ENCODE assay signal across 25 cellular contexts in genomic region chr7:110544199-110544598, GRCh38.
DNase-seq lines count a peak whose midpoint lies in the region; FAIRE-seq and TF ChIP-seq lines count a peak whose summit lies in the region.
"Had no signal": no experiment of that assay in that cellular context is flagged by ENCODE, and none has a peak within 500 bp of the region (broad histone marks: within the 10 kb centered on the region; RNA-seq: fewer than 3 reads in every experiment).

No MANE protein-coding gene starts in this region.

- H3K27ac Mint-ChIP-seq in astrocyte (ENCODE audit: unreplicated experiment) (no peak overlapping the region), glutamatergic neuron (ENCODE audit: unreplicated experiment) (no peak overlapping the region)
- H3K27ac Mint-ChIP-seq: CD8-positive, alpha-beta T cell had no signal

- no peak overlapping the region for H2AFZ ChIP-seq in astrocyte (ENCODE audit: low read depth, low read length)
- H2AFZ ChIP-seq: GM23248, PC-9 had no signal

- H3K9me3 ChIP-seq in astrocyte (ENCODE audit: insufficient read depth, low read depth, low read length) = no peaks in the 10 kb centered on the region
- H3K9me3 ChIP-seq: Caco-2 had no signal

- CTCF ChIA-PET in BJ (lab: Yijun Ruan, JAX) = no interaction called here

- no peak overlapping the region for H3K27ac ChIP-seq in astrocyte (ENCODE audit: low read depth, low read length)
- H3K27ac ChIP-seq: C4-2B, GM23248, PC-9 had no signal

- 0 out of 2 replicates have a peak, but pooled peaks have one; percentile 7 for TF ChIP-seq CTCF in BJ (IDR thresholded peaks at IDR 0.05; ENCODE audit: insufficient read depth, low read depth, low read length)
- no peak for TF ChIP-seq CTCF in astrocyte (IDR thresholded peaks at IDR 0.05; ENCODE audit: insufficient read depth, low read depth, low read length)
- no peak for TF ChIP-seq CTCF in glutamatergic neuron (IDR thresholded peaks at IDR 0.05; ENCODE audit: partially characterized antibody, unreplicated experiment)

- H3K9me3 Mint-ChIP-seq in astrocyte (ENCODE audit: unreplicated experiment) = no peaks in the 10 kb centered on the region
- H3K9me3 Mint-ChIP-seq in glutamatergic neuron (ENCODE audit: unreplicated experiment) = no peaks in the 10 kb centered on the region
- H3K9me3 Mint-ChIP-seq: CD8-positive, alpha-beta T cell had no signal

- H3K36me3 Mint-ChIP-seq in astrocyte (ENCODE audit: low read depth, unreplicated experiment) (no peaks in the 10 kb centered on the region), glutamatergic neuron (ENCODE audit: unreplicated experiment) (no peaks in the 10 kb centered on the region)
- H3K36me3 Mint-ChIP-seq: CD8-positive, alpha-beta T cell had no signal

- H3K27me3 Mint-ChIP-seq in astrocyte (ENCODE audit: low read depth, unreplicated experiment) (no peaks in the 10 kb centered on the region), glutamatergic neuron (ENCODE audit: unreplicated experiment) (no peaks in the 10 kb centered on the region)

- H3K36me3 ChIP-seq in BJ (ENCODE audit: control insufficient read depth, insufficient read depth, low read length) (no peaks in the 10 kb centered on the region), astrocyte (ENCODE audit: insufficient read depth, low read length) (no peaks in the 10 kb centered on the region)

- H3K4me1 Mint-ChIP-seq in astrocyte (ENCODE audit: low read depth, unreplicated experiment) (peaks cover 10% of the 10 kb centered on the region), glutamatergic neuron (ENCODE audit: low read depth, unreplicated experiment) (no peaks in the 10 kb centered on the region)

- DNase-seq in BJ (ENCODE audit: low read depth) (no peak), ELR (ENCODE audit: low read depth) (peak; percentile 32), astrocyte (ENCODE audit: low read depth) (no peak), hepatic stellate cell (ENCODE audit: low spot score) (peak; percentile 8), HK-2 (ENCODE audit: unreplicated experiment) (no peak), SW 1271 (lab: John Stamatoyannopoulos, UW) (no peak), glutamatergic neuron (no peak), GM19238 (ENCODE audit: insufficient read length, low spot score) (no peak)
- DNase-seq: Caco-2; CD8-positive, alpha-beta T cell; DMS 273 treated with DMSO at 0.1 percent for 48 hours; DMS79; GM23248; H7; KG1; MM.1S; NCI-H1417; NCI-H1694; NCI-H2029 treated with DMSO at 0.1 percent for 48 hours; NCI-H526 treated with DMSO at 0.1 percent for 48 hours; PC-9; Right ventricle myocardium superior had no signal

- POLR2A ChIA-PET in BJ (lab: Charles Lee) = no interaction called here

- H3K27me3 ChIP-seq in BJ (ENCODE audit: control insufficient read depth, insufficient read depth, low read length) (no peaks in the 10 kb centered on the region), astrocyte (ENCODE audit: insufficient read depth, low read length) (no peaks in the 10 kb centered on the region)

- no peak overlapping the region for H3K4me2 ChIP-seq in astrocyte (ENCODE audit: low read length)
- H3K4me2 ChIP-seq: PC-9 had no signal

- H3K4me3 ChIP-seq in BJ (ENCODE audit: low read depth, low read length) (no peak overlapping the region), astrocyte (ENCODE audit: insufficient read depth, low read depth, low read length) (no peak overlapping the region)
- H3K4me3 ChIP-seq: GM23248, PC-9 had no signal

- FAIRE-seq in astrocyte (lab: Jason Lieb, UNC) = no peak
- FAIRE-seq: A204.1, GM18507 had no signal

- H3K4me3 Mint-ChIP-seq in astrocyte (ENCODE audit: unreplicated experiment) (peak overlapping the region; percentile 20), glutamatergic neuron (ENCODE audit: unreplicated experiment) (no peak overlapping the region)
- H3K4me3 Mint-ChIP-seq: CD8-positive, alpha-beta T cell had no signal

- H3K4me1 ChIP-seq in astrocyte (ENCODE audit: insufficient read depth, low read length) = peaks cover 5% of the 10 kb centered on the region
- H3K4me1 ChIP-seq: Caco-2 had no signal

- no peaks in the 10 kb centered on the region for H4K20me1 ChIP-seq in astrocyte (ENCODE audit: insufficient read depth, low read length)

- H3K9ac ChIP-seq in astrocyte (ENCODE audit: low read length) = no peak overlapping the region
- H3K9ac ChIP-seq: GM23248 had no signal

- H3K79me2 ChIP-seq in astrocyte (ENCODE audit: insufficient read depth, low read length) = no peaks in the 10 kb centered on the region

Comparison
In these comparisons a context has a peak if more than half of its experiments do, and no peak if none do; other contexts are left out.
1. DNase-seq: peak in ELR (single experiment) and hepatic stellate cell (single experiment); none in BJ (single experiment), astrocyte (single experiment), HK-2 (single experiment), SW 1271 (0 of 2), glutamatergic neuron (single experiment) and GM19238 (single experiment).